Comparison of ENCODE assay signal across 1 cellular context in genomic region chr12:57210926-57211700, GRCh38.
TF ChIP-seq lines count a peak whose summit lies in the region.

No MANE protein-coding gene starts in this region.

TF ChIP-seq in IMR-90, 13 proteins besides CTCF, POLR2A, EP300 and RAD21 (continued from another document):
- TF ChIP-seq, protein P1, sequence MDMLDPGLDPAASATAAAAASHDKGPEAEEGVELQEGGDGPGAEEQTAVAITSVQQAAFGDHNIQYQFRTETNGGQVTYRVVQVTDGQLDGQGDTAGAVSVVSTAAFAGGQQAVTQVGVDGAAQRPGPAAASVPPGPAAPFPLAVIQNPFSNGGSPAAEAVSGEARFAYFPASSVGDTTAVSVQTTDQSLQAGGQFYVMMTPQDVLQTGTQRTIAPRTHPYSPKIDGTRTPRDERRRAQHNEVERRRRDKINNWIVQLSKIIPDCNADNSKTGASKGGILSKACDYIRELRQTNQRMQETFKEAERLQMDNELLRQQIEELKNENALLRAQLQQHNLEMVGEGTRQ (IDR thresholded peaks at IDR 0.05; ENCODE audit: low read depth, low read length): no peak
- TF ChIP-seq MAFK (IDR thresholded peaks at IDR 0.05; ENCODE audit: low read depth, low read length) (no peak), RFX5 (IDR thresholded peaks at IDR 0.05; ENCODE audit: low read depth, low read length) (no peak), FOS (IDR thresholded peaks at IDR 0.05; ENCODE audit: low read depth, low read length) (no peak), CEBPB (IDR thresholded peaks at IDR 0.05; ENCODE audit: low read depth, low read length) (no peak), BHLHE40 (IDR thresholded peaks at IDR 0.05; ENCODE audit: low read depth, low read length) (no peak)
